ENCODE assay signal across 20 cellular contexts in the genomic region with DNA sequence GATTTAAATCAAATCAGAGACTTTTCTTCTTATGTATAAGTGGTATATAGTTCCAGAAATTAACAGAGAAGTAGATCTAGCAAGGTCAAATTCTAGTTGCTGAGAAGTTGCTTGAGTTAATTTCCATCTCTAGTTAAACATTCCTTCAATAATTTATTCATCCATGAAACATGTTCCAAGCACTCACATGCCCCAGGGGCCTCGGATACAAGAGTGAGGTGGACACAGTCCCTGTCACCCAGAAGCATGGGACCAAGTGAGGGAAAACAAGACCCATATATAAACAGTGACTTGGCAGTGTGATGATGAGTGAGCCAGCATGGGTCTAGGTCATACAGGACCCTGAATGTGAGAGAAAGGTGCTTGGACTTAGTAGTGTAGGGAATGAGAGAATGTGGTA.
A peak's percentile ranks its signal among the peaks of the same experiment; 100 is the strongest.
DNase-seq lines count a peak whose midpoint lies in the region; ATAC-seq and TF ChIP-seq lines count a peak whose summit lies in the region.
"Had no signal": no experiment of that assay in that cellular context is flagged by ENCODE, and none has a peak within 500 bp of the region (broad histone marks: within the 10 kb centered on the region; RNA-seq: fewer than 3 reads in every experiment).

No MANE protein-coding gene starts in this region.

- peak overlapping the region; percentile 42 to 78 (median 70) for H3K27ac ChIP-seq in gastrocnemius medialis
- H3K27ac ChIP-seq: BLaER1 treated with 17β-estradiol and CSF1 and Interleukin-3, amounts not matched to agents 10 nM and 100 nM; KMS-11; PC-9; RWPE1 had no signal

- DNase-seq in ELR (ENCODE audit: low read depth): peak; percentile 56
- peak; percentile 60 for DNase-seq in left kidney (ENCODE audit: low read depth, low spot score)
- DNase-seq in gastrocnemius medialis: no peak
- DNase-seq in cortex of kidney (lab: John Stamatoyannopoulos, UW): no peak
- DNase-seq in activated CD4-positive, CD25-positive, alpha-beta regulatory T cell (lab: John Stamatoyannopoulos, UW): no peak
- DNase-seq: CD8-positive, alpha-beta memory T cell; NCI-H1417; NCI-H187; NCI-H2107; NCI-H2227 treated with DMSO at 0.1 percent for 48 hours; NCI-H524; PC-9; SIG-M5 had no signal

- TF ChIP-seq CTCF in gastrocnemius medialis (IDR thresholded peaks at IDR 0.05 in 4 of 5, conservative IDR thresholded peaks at IDR 0.05 in 1 of 5): no peak

- intact Hi-C loops in gastrocnemius medialis (cut with DNase I; ENCODE audit: low total_unique reads): loop anchor here (5.0 kb wide), 1 partner anchor 111 kb away; no protein-coding TSS in a partner anchor

- no peaks in the 10 kb centered on the region for H3K27me3 ChIP-seq in gastrocnemius medialis
- H3K27me3 ChIP-seq: BLaER1 treated with 17β-estradiol and CSF1 and Interleukin-3, amounts not matched to agents 10 nM and 100 nM had no signal

- no peak overlapping the region for H3K4me3 ChIP-seq in gastrocnemius medialis
- H3K4me3 ChIP-seq: BLaER1 treated with 17β-estradiol and CSF1 and Interleukin-3, amounts not matched to agents 10 nM and 100 nM; GM12878; PC-9 had no signal

- no peaks in the 10 kb centered on the region for H3K36me3 ChIP-seq in gastrocnemius medialis
- H3K36me3 ChIP-seq: BLaER1 treated with 17β-estradiol and CSF1 and Interleukin-3, amounts not matched to agents 10 nM and 100 nM had no signal

- in situ Hi-C loops in gastrocnemius medialis (cut with MboI; ENCODE audit: low sequenced_read_pairs in 4 of 4): no loop called here

- no peak for TF ChIP-seq POLR2A in gastrocnemius medialis (IDR thresholded peaks at IDR 0.05)

- no peaks in the 10 kb centered on the region for H3K9me3 ChIP-seq in gastrocnemius medialis
- H3K9me3 ChIP-seq: BLaER1 treated with 17β-estradiol and CSF1 and Interleukin-3, amounts not matched to agents 10 nM and 100 nM had no signal

- H3K4me1 ChIP-seq in gastrocnemius medialis: peaks cover 13 to 14% of the 10 kb centered on the region in 2 donors
- H3K4me1 ChIP-seq: BLaER1 treated with 17β-estradiol and CSF1 and Interleukin-3, amounts not matched to agents 10 nM and 100 nM had no signal

- ATAC-seq in SK-N-SH treated with all-trans-retinoic acid at 6 μM for 48 hours: peak; percentile 35; the same call in 2 of the 3 replicates
- ATAC-seq in gastrocnemius medialis: peak in 1 of 2 donors; percentile 4
- no peak for ATAC-seq in HG02763 (IDR thresholded peaks at IDR 0.05; ENCODE audit: unreplicated experiment)
- ATAC-seq: GM12878, HepG2 had no signal

TF ChIP-seq in SK-N-SH treated with all-trans-retinoic acid at 6 μM for 48 hours, 23 proteins besides CTCF, POLR2A, EP300 and RAD21:
- TF ChIP-seq OSR1 (CRISPR knock-in tag; IDR thresholded peaks at IDR 0.05): no peak
- no peak for TF ChIP-seq ZNF8 (CRISPR knock-in tag; IDR thresholded peaks at IDR 0.05)
- TF ChIP-seq, protein P1, sequence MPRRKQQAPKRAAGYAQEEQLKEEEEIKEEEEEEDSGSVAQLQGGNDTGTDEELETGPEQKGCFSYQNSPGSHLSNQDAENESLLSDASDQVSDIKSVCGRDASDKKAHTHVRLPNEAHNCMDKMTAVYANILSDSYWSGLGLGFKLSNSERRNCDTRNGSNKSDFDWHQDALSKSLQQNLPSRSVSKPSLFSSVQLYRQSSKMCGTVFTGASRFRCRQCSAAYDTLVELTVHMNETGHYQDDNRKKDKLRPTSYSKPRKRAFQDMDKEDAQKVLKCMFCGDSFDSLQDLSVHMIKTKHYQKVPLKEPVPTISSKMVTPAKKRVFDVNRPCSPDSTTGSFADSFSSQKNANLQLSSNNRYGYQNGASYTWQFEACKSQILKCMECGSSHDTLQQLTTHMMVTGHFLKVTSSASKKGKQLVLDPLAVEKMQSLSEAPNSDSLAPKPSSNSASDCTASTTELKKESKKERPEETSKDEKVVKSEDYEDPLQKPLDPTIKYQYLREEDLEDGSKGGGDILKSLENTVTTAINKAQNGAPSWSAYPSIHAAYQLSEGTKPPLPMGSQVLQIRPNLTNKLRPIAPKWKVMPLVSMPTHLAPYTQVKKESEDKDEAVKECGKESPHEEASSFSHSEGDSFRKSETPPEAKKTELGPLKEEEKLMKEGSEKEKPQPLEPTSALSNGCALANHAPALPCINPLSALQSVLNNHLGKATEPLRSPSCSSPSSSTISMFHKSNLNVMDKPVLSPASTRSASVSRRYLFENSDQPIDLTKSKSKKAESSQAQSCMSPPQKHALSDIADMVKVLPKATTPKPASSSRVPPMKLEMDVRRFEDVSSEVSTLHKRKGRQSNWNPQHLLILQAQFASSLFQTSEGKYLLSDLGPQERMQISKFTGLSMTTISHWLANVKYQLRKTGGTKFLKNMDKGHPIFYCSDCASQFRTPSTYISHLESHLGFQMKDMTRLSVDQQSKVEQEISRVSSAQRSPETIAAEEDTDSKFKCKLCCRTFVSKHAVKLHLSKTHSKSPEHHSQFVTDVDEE (CRISPR knock-in tag; IDR thresholded peaks at IDR 0.05): no peak
- TF ChIP-seq ISL1 (CRISPR knock-in tag; IDR thresholded peaks at IDR 0.05): no peak
- TF ChIP-seq BACH2 (CRISPR knock-in tag; IDR thresholded peaks at IDR 0.05; ENCODE audit: borderline replicate concordance): no peak
- TF ChIP-seq TCF4 (CRISPR knock-in tag; IDR thresholded peaks at IDR 0.05; ENCODE audit: borderline replicate concordance): no peak
- TF ChIP-seq ZNF70 (CRISPR knock-in tag; IDR thresholded peaks at IDR 0.05): no peak
- TF ChIP-seq, protein P2, sequence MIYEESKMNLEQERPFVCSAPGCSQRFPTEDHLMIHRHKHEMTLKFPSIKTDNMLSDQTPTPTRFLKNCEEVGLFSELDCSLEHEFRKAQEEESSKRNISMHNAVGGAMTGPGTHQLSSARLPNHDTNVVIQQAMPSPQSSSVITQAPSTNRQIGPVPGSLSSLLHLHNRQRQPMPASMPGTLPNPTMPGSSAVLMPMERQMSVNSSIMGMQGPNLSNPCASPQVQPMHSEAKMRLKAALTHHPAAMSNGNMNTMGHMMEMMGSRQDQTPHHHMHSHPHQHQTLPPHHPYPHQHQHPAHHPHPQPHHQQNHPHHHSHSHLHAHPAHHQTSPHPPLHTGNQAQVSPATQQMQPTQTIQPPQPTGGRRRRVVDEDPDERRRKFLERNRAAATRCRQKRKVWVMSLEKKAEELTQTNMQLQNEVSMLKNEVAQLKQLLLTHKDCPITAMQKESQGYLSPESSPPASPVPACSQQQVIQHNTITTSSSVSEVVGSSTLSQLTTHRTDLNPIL (CRISPR knock-in tag; IDR thresholded peaks at IDR 0.05; ENCODE audit: low read depth): no peak
- no peak for TF ChIP-seq ZFP3 (CRISPR knock-in tag; IDR thresholded peaks at IDR 0.05)
- TF ChIP-seq, protein P3, sequence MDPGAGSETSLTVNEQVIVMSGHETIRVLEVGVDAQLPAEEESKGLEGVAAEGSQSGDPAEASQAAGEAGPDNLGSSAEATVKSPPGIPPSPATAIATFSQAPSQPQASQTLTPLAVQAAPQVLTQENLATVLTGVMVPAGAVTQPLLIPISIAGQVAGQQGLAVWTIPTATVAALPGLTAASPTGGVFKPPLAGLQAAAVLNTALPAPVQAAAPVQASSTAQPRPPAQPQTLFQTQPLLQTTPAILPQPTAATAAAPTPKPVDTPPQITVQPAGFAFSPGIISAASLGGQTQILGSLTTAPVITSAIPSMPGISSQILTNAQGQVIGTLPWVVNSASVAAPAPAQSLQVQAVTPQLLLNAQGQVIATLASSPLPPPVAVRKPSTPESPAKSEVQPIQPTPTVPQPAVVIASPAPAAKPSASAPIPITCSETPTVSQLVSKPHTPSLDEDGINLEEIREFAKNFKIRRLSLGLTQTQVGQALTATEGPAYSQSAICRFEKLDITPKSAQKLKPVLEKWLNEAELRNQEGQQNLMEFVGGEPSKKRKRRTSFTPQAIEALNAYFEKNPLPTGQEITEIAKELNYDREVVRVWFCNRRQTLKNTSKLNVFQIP (CRISPR knock-in tag; IDR thresholded peaks at IDR 0.05; ENCODE audit: borderline replicate concordance, low read depth): no peak
TF ChIP-seq in SK-N-SH treated with all-trans-retinoic acid at 6 μM for 48 hours: peak in this region for 0.

Comparison
In these comparisons a context has a peak if more than half of its experiments do, and no peak if none do; other contexts are left out.
1. DNase-seq: peak in ELR (single experiment) and left kidney (single experiment); none in gastrocnemius medialis (0 of 2), cortex of kidney (single experiment) and activated CD4-positive, CD25-positive, alpha-beta regulatory T cell (0 of 4).